Comparison of ENCODE assay signal across 16 cellular contexts in the genomic region with DNA sequence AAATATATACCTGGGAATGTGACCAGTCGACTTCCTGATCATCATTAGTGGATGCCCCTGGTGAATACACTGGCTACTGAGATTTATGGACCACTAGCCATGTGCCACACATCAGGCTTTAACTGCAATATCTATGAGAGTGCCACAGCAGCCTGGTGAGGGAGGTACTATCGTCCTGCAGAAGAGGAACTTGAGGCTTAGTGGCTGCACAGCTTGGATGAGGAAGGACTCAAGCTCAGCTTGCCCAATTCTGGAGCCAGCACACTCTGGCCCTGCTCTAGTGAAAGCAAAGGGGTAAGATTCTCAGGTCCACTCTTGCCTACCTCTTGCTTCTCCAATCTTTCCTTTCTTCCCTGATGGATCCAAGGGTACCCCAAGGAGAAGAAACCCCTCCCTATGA.
"Had no signal": no experiment of that assay in that cellular context is flagged by ENCODE, and none has a peak within 500 bp of the region (broad histone marks: within the 10 kb centered on the region; RNA-seq: fewer than 3 reads in every experiment).

No MANE protein-coding gene starts in this region.

- H3K27ac ChIP-seq: ascending aorta, breast epithelium, heart left ventricle, tibial artery, uterus had no signal

- H3K27me3 Mint-ChIP-seq: activated naive CD4-positive, alpha-beta T cell treated with anti-CD3 and anti-CD28 coated beads, Interleukin-2, amount 10 ng/mL, durations not matched to agents 7 days and 5 days; dendritic cell treated with granulocyte-macrophage colony-stimulating factor and Interleukin-4, amounts not matched to agents 40 ng/mL and 50 ng/mL, for 4 days; naive B cell had no signal

- H3K36me3 ChIP-seq: breast epithelium, uterus had no signal

- H3K27me3 ChIP-seq: ascending aorta, breast epithelium, heart left ventricle, tibial artery, uterus had no signal

- H3K9me3 Mint-ChIP-seq: activated naive CD4-positive, alpha-beta T cell treated with anti-CD3 and anti-CD28 coated beads, Interleukin-2, amount 10 ng/mL, durations not matched to agents 7 days and 5 days; dendritic cell treated with granulocyte-macrophage colony-stimulating factor and Interleukin-4, amounts not matched to agents 40 ng/mL and 50 ng/mL, for 4 days; naive B cell; stimulated activated effector memory CD8-positive, alpha-beta T cell treated with anti-CD3 and anti-CD28 coated beads, Interleukin-12 subunit alpha, Interleukin-12 subunit beta, amount 100 ng/mL, for 72 hours; T-helper 2 cell treated with Interferon-gamma antibody and Interleukin-4, amounts not matched to agents 5 μg/mL and 100 μg/mL, for 36 hours had no signal

- H3K4me1 ChIP-seq: ascending aorta, breast epithelium, heart left ventricle, tibial artery, uterus had no signal

- DNase-seq: activated naive CD4-positive, alpha-beta T cell treated with anti-CD3 and anti-CD28 coated beads, Interleukin-2, amount 10 ng/mL, durations not matched to agents 7 days and 5 days; effector memory CD4-positive, alpha-beta T cell; heart left ventricle; left cardiac atrium; naive B cell; posterior cingulate gyrus; retina; tibial artery; uterus had no signal

- H3K36me3 Mint-ChIP-seq: activated naive CD4-positive, alpha-beta T cell treated with anti-CD3 and anti-CD28 coated beads, Interleukin-2, amount 10 ng/mL, durations not matched to agents 7 days and 5 days; naive B cell; stimulated activated effector memory CD8-positive, alpha-beta T cell treated with anti-CD3 and anti-CD28 coated beads, Interleukin-12 subunit alpha, Interleukin-12 subunit beta, amount 100 ng/mL, for 72 hours had no signal

- ATAC-seq: activated CD4-positive, CD25-positive, alpha-beta regulatory T cell treated with anti-CD3 and anti-CD28 coated beads, Interleukin-2, amount 50 U/mL, for 24 hours; heart left ventricle; left cardiac atrium; stimulated activated effector memory CD8-positive, alpha-beta T cell treated with anti-CD3 and anti-CD28 coated beads, Interleukin-12 subunit alpha, Interleukin-12 subunit beta, amount 100 ng/mL, for 72 hours had no signal

- H3K4me3 ChIP-seq: ascending aorta, breast epithelium, heart left ventricle, lung, tibial artery, uterus had no signal

- H3K9me3 ChIP-seq: ascending aorta, breast epithelium, heart left ventricle, tibial artery, uterus had no signal

- H3K4me3 Mint-ChIP-seq: activated naive CD4-positive, alpha-beta T cell treated with anti-CD3 and anti-CD28 coated beads, Interleukin-2, amount 10 ng/mL, durations not matched to agents 7 days and 5 days; dendritic cell treated with granulocyte-macrophage colony-stimulating factor and Interleukin-4, amounts not matched to agents 40 ng/mL and 50 ng/mL, for 4 days; naive B cell; stimulated activated effector memory CD8-positive, alpha-beta T cell treated with anti-CD3 and anti-CD28 coated beads, Interleukin-12 subunit alpha, Interleukin-12 subunit beta, amount 100 ng/mL, for 72 hours; T-helper 2 cell treated with Interferon-gamma antibody and Interleukin-4, amounts not matched to agents 5 μg/mL and 100 μg/mL, for 36 hours had no signal

- H3K4me1 Mint-ChIP-seq: activated naive CD4-positive, alpha-beta T cell treated with anti-CD3 and anti-CD28 coated beads, Interleukin-2, amount 10 ng/mL, durations not matched to agents 7 days and 5 days; naive B cell; stimulated activated effector memory CD8-positive, alpha-beta T cell treated with anti-CD3 and anti-CD28 coated beads, Interleukin-12 subunit alpha, Interleukin-12 subunit beta, amount 100 ng/mL, for 72 hours had no signal

- H3K27ac Mint-ChIP-seq: activated naive CD4-positive, alpha-beta T cell treated with anti-CD3 and anti-CD28 coated beads, Interleukin-2, amount 10 ng/mL, durations not matched to agents 7 days and 5 days; dendritic cell treated with granulocyte-macrophage colony-stimulating factor and Interleukin-4, amounts not matched to agents 40 ng/mL and 50 ng/mL, for 4 days; naive B cell; stimulated activated effector memory CD8-positive, alpha-beta T cell treated with anti-CD3 and anti-CD28 coated beads, Interleukin-12 subunit alpha, Interleukin-12 subunit beta, amount 100 ng/mL, for 72 hours; T-helper 2 cell treated with Interferon-gamma antibody and Interleukin-4, amounts not matched to agents 5 μg/mL and 100 μg/mL, for 36 hours had no signal
